In genomic region chr16:2904100-2904921, GRCh38 we compare ENCODE assay signal across 8 cellular contexts. TPM values are rescaled to one million over a fixed set of nuclear protein-coding genes. Genes with fewer than 3 reads are reported as not detected.
DNase-seq lines count a peak whose midpoint lies in the region; ATAC-seq and TF ChIP-seq lines count a peak whose summit lies in the region.

No MANE protein-coding gene starts in this region.

- POLR2A ChIA-PET in activated CD4-positive, alpha-beta T cell treated with anti-CD3 and anti-CD28 coated beads for 36 hours (lab: Charles Lee): no interaction called here

- no peaks in the 10 kb centered on the region for H3K36me3 Mint-ChIP-seq in activated CD4-positive, alpha-beta T cell treated with anti-CD3 and anti-CD28 coated beads for 36 hours (ENCODE audit: low read depth)
- no peaks in the 10 kb centered on the region for H3K36me3 Mint-ChIP-seq in chondrocyte (ENCODE audit: low read depth)

- peak overlapping the region; percentile 82 for H3K27ac Mint-ChIP-seq in activated CD4-positive, alpha-beta T cell treated with anti-CD3 and anti-CD28 coated beads for 36 hours
- peak overlapping the region; percentile 91 for H3K27ac Mint-ChIP-seq in chondrocyte (ENCODE audit: unreplicated experiment)

- peak overlapping the region; percentile 94 for H3K4me3 Mint-ChIP-seq in activated CD4-positive, alpha-beta T cell treated with anti-CD3 and anti-CD28 coated beads for 36 hours
- H3K4me3 Mint-ChIP-seq in chondrocyte (ENCODE audit: unreplicated experiment): peak overlapping the region; percentile 88

- H3K4me1 Mint-ChIP-seq in activated CD4-positive, alpha-beta T cell treated with anti-CD3 and anti-CD28 coated beads for 36 hours: peaks cover 19% of the 10 kb centered on the region
- peaks cover 25% of the 10 kb centered on the region for H3K4me1 Mint-ChIP-seq in chondrocyte (ENCODE audit: low read depth)

- DNase-seq in NCI-H446 (lab: John Stamatoyannopoulos, UW): peak; percentile 62 to 81
- DNase-seq in activated CD4-positive, alpha-beta T cell treated with anti-CD3 and anti-CD28 coated beads for 36 hours: peak; percentile 89
- DNase-seq in chondrocyte (ENCODE audit: low spot score): no peak
- DNase-seq in stimulated activated CD4-positive, alpha-beta T cell treated with anti-CD3 and anti-CD28 coated beads, Interleukin-1b, Interleukin-23, amount 100 ng/mL, for 24 hours (ENCODE audit: low read depth in 4 of 4, low spot score in 1 of 4): peak; percentile 55 to 65 (median 60)

- TF ChIP-seq CTCF in 22Rv1 (IDR thresholded peaks at IDR 0.05) (peak; percentile 97), chondrocyte (IDR thresholded peaks at IDR 0.05) (peak; percentile 95)

- intact Hi-C loops in activated CD4-positive, alpha-beta T cell treated with anti-CD3 and anti-CD28 coated beads for 36 hours (cut with DNase I, micrococcal nuclease): loop anchor here (1.0 to 2.0 kb wide), 8 partner anchors 15 to 220 kb away; partner anchors contain the start of genes ELOB (in 1 of the 2) and PKMYT1 (in 1 of the 2)

- CTCF ChIA-PET in activated CD4-positive, alpha-beta T cell treated with anti-CD3 and anti-CD28 coated beads for 36 hours (lab: Charles Lee): interaction anchor here (0.9 to 2.1 kb wide), 4 partner anchors 7 to 36 kb away, joined by 3 to 14 read pairs (median 4); partner anchors contain the start of genes FLYWCH1 and FLYWCH2

- H3K27me3 ChIP-seq in layer of hippocampus (ENCODE audit: control insufficient read depth, insufficient read depth, low read length): no peaks in the 10 kb centered on the region

- no peaks in the 10 kb centered on the region for H3K9me3 Mint-ChIP-seq in activated CD4-positive, alpha-beta T cell treated with anti-CD3 and anti-CD28 coated beads for 36 hours (ENCODE audit: low read depth)
- no peaks in the 10 kb centered on the region for H3K9me3 Mint-ChIP-seq in chondrocyte (ENCODE audit: low read depth)

- no peaks in the 10 kb centered on the region for H3K27me3 Mint-ChIP-seq in activated CD4-positive, alpha-beta T cell treated with anti-CD3 and anti-CD28 coated beads for 36 hours
- no peaks in the 10 kb centered on the region for H3K27me3 Mint-ChIP-seq in chondrocyte (ENCODE audit: low read depth)

- ATAC-seq in GM18498 (IDR thresholded peaks at IDR 0.05; ENCODE audit: unreplicated experiment) (peak; percentile 43), HG03103 (IDR thresholded peaks at IDR 0.05; ENCODE audit: low read depth, unreplicated experiment) (peak; percentile 34)
- peak; percentile 52 for ATAC-seq in activated CD4-positive, alpha-beta T cell treated with anti-CD3 and anti-CD28 coated beads for 36 hours

- H3K27ac ChIP-seq in 22Rv1 (peak overlapping the region; percentile 97), layer of hippocampus (ENCODE audit: low read depth, low read length) (peak overlapping the region; percentile 94)

RNA-seq across cellular contexts. Expression of gene FLYWCH1, which starts 7.4 kb away (rescaled TPM):
- 10 to 100 TPM; 26.6 to 37.9 TPM for total RNA-seq in activated CD4-positive, alpha-beta T cell treated with anti-CD3 and anti-CD28 coated beads for 36 hours
- total RNA-seq in chondrocyte: 36.1 to 47.1 TPM (median 38.6 TPM) in 3 replicates

RNA-seq across cellular contexts. Expression of gene FLYWCH2, which starts 21.3 kb away (rescaled TPM):
- total RNA-seq in activated CD4-positive, alpha-beta T cell treated with anti-CD3 and anti-CD28 coated beads for 36 hours: 10 to 100 TPM; 16.8 to 17.3 TPM
- 33.4 to 43.1 TPM (median 34.7 TPM) in 3 replicates for total RNA-seq in chondrocyte

RNA-seq across cellular contexts. Expression of gene PRSS22, which starts 46.3 kb away (rescaled TPM):
- total RNA-seq in activated CD4-positive, alpha-beta T cell treated with anti-CD3 and anti-CD28 coated beads for 36 hours: not detected
- total RNA-seq in chondrocyte: not detected in 3 replicates

RNA-seq across cellular contexts. Expression of gene KREMEN2, which starts 59.8 kb away (rescaled TPM):
- total RNA-seq in activated CD4-positive, alpha-beta T cell treated with anti-CD3 and anti-CD28 coated beads for 36 hours: not detected
- total RNA-seq in chondrocyte: not detected in 3 replicates
